In the genomic region with DNA sequence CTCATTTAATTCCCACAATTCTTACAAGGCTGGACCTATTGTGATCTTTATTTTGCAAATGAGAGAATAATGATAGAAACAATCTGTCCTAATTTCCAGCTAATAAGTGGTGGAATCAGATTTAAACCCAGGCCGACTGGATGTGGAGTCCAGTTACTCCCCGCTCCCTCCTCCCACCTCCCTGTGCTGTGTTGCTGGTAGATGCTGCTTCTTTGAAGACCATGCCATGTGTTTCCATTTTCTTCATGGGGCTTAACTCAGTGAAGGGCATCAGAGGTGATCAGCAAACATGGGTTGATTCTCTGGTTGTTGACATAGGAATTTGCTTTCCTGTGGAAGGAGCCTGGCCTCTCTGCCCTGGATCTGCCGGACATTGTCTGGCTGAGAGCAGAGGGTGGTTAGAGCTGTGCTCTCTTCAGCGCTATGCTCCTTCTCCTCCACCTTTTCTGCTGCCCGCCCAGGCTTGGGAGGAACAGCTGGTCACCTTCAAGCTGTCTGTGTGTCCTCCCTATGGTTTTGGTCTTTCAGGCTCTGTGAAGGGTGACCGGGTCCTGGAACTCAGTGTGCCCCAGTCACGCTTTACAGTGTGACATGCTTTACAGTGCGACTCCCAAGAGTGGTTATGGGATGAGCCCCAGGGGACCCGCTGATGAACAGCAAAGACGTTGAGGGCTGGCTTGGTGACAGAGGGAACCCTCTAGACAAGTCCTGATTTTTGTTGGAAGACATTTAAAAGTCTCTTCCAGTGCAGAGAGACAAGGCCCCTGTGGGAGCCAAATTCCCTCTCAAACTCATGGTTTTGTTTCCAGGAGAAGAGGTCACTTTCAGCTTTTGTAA, we compare ENCODE assay signal across 1 cellular context.
TF ChIP-seq lines count a peak whose summit lies in the region.

No MANE protein-coding gene starts in this region.

TF ChIP-seq in IMR-90, 13 proteins besides CTCF, POLR2A, EP300 and RAD21 (continued from another document):
- TF ChIP-seq MAZ (IDR thresholded peaks at IDR 0.05; ENCODE audit: borderline replicate concordance, low read depth, low read length), result no peak
- TF ChIP-seq CHD1 (IDR thresholded peaks at IDR 0.05; ENCODE audit: low read depth, low read length), result no peak
- TF ChIP-seq CEBPB (IDR thresholded peaks at IDR 0.05; ENCODE audit: low read depth, low read length), result no peak
- TF ChIP-seq, protein P1, sequence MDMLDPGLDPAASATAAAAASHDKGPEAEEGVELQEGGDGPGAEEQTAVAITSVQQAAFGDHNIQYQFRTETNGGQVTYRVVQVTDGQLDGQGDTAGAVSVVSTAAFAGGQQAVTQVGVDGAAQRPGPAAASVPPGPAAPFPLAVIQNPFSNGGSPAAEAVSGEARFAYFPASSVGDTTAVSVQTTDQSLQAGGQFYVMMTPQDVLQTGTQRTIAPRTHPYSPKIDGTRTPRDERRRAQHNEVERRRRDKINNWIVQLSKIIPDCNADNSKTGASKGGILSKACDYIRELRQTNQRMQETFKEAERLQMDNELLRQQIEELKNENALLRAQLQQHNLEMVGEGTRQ (IDR thresholded peaks at IDR 0.05; ENCODE audit: low read depth, low read length), result no peak
- TF ChIP-seq NFE2L2 (IDR thresholded peaks at IDR 0.05; ENCODE audit: low read depth, low read length), result no peak
- no peak for TF ChIP-seq BHLHE40 (IDR thresholded peaks at IDR 0.05; ENCODE audit: low read depth, low read length)
- no peak for TF ChIP-seq SMC3 (IDR thresholded peaks at IDR 0.05; ENCODE audit: low read depth, low read length)
TF ChIP-seq in IMR-90: peak in this region for 0.
